ENCODE assay signal across 19 cellular contexts in genomic region chr1:184164529-184164928, GRCh38.
"Had no signal": no experiment of that assay in that cellular context is flagged by ENCODE, and none has a peak within 500 bp of the region (broad histone marks: within the 10 kb centered on the region; RNA-seq: fewer than 3 reads in every experiment).

No MANE protein-coding gene starts in this region.

- ATAC-seq: effector memory CD8-positive, alpha-beta T cell; left lung; sciatic nerve had no signal

- H3K27ac ChIP-seq: brain microvascular endothelial cell, epithelial cell of prostate, hepatocyte, prostate gland had no signal

- H3K4me1 ChIP-seq: prostate gland had no signal

- H3K27me3 ChIP-seq: brain microvascular endothelial cell, hepatocyte, left lung, spleen had no signal

- H3K79me2 ChIP-seq: hepatocyte had no signal

- H3K9me3 ChIP-seq: prostate gland, spleen had no signal

- H3K4me3 Mint-ChIP-seq: activated naive CD8-positive, alpha-beta T cell treated with anti-CD3 and anti-CD28 coated beads, Interleukin-2, amount 10 ng/mL, durations not matched to agents 7 days and 5 days; activated T-helper 1 cell treated with anti-CD3 and anti-CD28 coated beads, Interleukin-12 subunit alpha, Interleukin-12 subunit beta, Interleukin-2, Interleukin-4 antibody, amounts not matched to agents 30 ng/mL and 10 ng/mL and 1 ng/mL, durations not matched to agents 14 hours and 24 hours and 36 hours; dendritic cell treated with granulocyte-macrophage colony-stimulating factor and Interleukin-4, amounts not matched to agents 40 ng/mL and 50 ng/mL, for 4 days; effector memory CD8-positive, alpha-beta T cell; nephron progenitor cell; stimulated activated naive CD8-positive, alpha-beta T cell treated with anti-CD3 and anti-CD28 coated beads, Interleukin-15, Interleukin-2, amounts not matched to agents 100 ng/mL and 50 ng/mL, for 24 hours; type B pancreatic cell had no signal

- H2AFZ ChIP-seq: hepatocyte had no signal

- H3K36me3 Mint-ChIP-seq: activated naive CD8-positive, alpha-beta T cell treated with anti-CD3 and anti-CD28 coated beads, Interleukin-2, amount 10 ng/mL, durations not matched to agents 7 days and 5 days; type B pancreatic cell had no signal

- H3K27ac Mint-ChIP-seq: activated naive CD8-positive, alpha-beta T cell treated with anti-CD3 and anti-CD28 coated beads, Interleukin-2, amount 10 ng/mL, durations not matched to agents 7 days and 5 days; activated T-helper 1 cell treated with anti-CD3 and anti-CD28 coated beads, Interleukin-12 subunit alpha, Interleukin-12 subunit beta, Interleukin-2, Interleukin-4 antibody, amounts not matched to agents 30 ng/mL and 10 ng/mL and 1 ng/mL, durations not matched to agents 14 hours and 24 hours and 36 hours; effector memory CD8-positive, alpha-beta T cell; stimulated activated naive CD8-positive, alpha-beta T cell treated with anti-CD3 and anti-CD28 coated beads, Interleukin-15, Interleukin-2, amounts not matched to agents 100 ng/mL and 50 ng/mL, for 24 hours; type B pancreatic cell had no signal

- DNase-seq: activated CD4-positive, alpha-beta T cell treated with anti-CD3 and anti-CD28 coated beads, Interleukin-2, amount 50 U/mL, for 1 hour; activated CD8-positive, alpha-beta memory T cell treated with anti-CD3 and anti-CD28 coated beads for 24 hours; activated naive CD4-positive, alpha-beta T cell; activated naive CD8-positive, alpha-beta T cell treated with anti-CD3 and anti-CD28 coated beads, Interleukin-2, amount 10 ng/mL, durations not matched to agents 7 days and 5 days; anterior cingulate cortex; brain microvascular endothelial cell; effector memory CD8-positive, alpha-beta T cell; left lung; mesendoderm; nephron progenitor cell; spleen had no signal

- H3K4me2 ChIP-seq: hepatocyte had no signal

- H3K36me3 ChIP-seq: brain microvascular endothelial cell, left lung, prostate gland, spleen had no signal

- H3K9me3 Mint-ChIP-seq: dendritic cell treated with granulocyte-macrophage colony-stimulating factor and Interleukin-4, amounts not matched to agents 40 ng/mL and 50 ng/mL, for 4 days; effector memory CD8-positive, alpha-beta T cell; nephron progenitor cell; stimulated activated naive CD8-positive, alpha-beta T cell treated with anti-CD3 and anti-CD28 coated beads, Interleukin-15, Interleukin-2, amounts not matched to agents 100 ng/mL and 50 ng/mL, for 24 hours; type B pancreatic cell had no signal

- H3K27me3 Mint-ChIP-seq: dendritic cell treated with granulocyte-macrophage colony-stimulating factor and Interleukin-4, amounts not matched to agents 40 ng/mL and 50 ng/mL, for 4 days; effector memory CD8-positive, alpha-beta T cell; stimulated activated naive CD8-positive, alpha-beta T cell treated with anti-CD3 and anti-CD28 coated beads, Interleukin-15, Interleukin-2, amounts not matched to agents 100 ng/mL and 50 ng/mL, for 24 hours; type B pancreatic cell had no signal

- H3K4me3 ChIP-seq: hepatocyte, left lung, prostate gland, spleen had no signal
